In genomic region chr1:84675106-84675505, GRCh38 we compare ENCODE assay signal across 14 cellular contexts.
"Had no signal": no experiment of that assay in that cellular context is flagged by ENCODE, and none has a peak within 500 bp of the region (broad histone marks: within the 10 kb centered on the region; RNA-seq: fewer than 3 reads in every experiment).

No MANE protein-coding gene starts in this region.

- DNase-seq: activated CD4-positive, alpha-beta memory T cell treated with anti-CD3 and anti-CD28 coated beads, Interleukin-2, amount 10 ng/mL, durations not matched to agents 7 days and 5 days; activated CD4-positive, alpha-beta T cell treated with anti-CD3 and anti-CD28 coated beads for 36 hours; activated gamma-delta T cell treated with Interleukin-2 at 50 U/mL for 16 hours; activated naive CD8-positive, alpha-beta T cell treated with anti-CD3 and anti-CD28 coated beads for 36 hours; activated T-cell treated with anti-CD3 and anti-CD28 coated beads, Interleukin-2, amount 50 U/mL, for 48 hours; foreskin fibroblast; kidney; lower lobe of right lung; midbrain; naive B cell; T1000; tibial artery; uterus had no signal

- H3K27me3 ChIP-seq: tibial artery, uterus had no signal

- H3K27ac ChIP-seq: lower lobe of right lung, skin epidermis, tibial artery, uterus had no signal

- H3K4me3 ChIP-seq: lower lobe of right lung, skin epidermis, tibial artery, uterus had no signal

- ATAC-seq: activated CD4-positive, alpha-beta T cell treated with anti-CD3 and anti-CD28 coated beads for 36 hours; lower lobe of right lung had no signal

- H3K27me3 Mint-ChIP-seq: activated CD4-positive, alpha-beta memory T cell treated with anti-CD3 and anti-CD28 coated beads, Interleukin-2, amount 10 ng/mL, durations not matched to agents 7 days and 5 days; activated CD4-positive, alpha-beta T cell treated with anti-CD3 and anti-CD28 coated beads for 36 hours; activated naive CD8-positive, alpha-beta T cell treated with anti-CD3 and anti-CD28 coated beads for 36 hours; naive B cell had no signal

- H3K9me3 Mint-ChIP-seq: activated CD4-positive, alpha-beta memory T cell treated with anti-CD3 and anti-CD28 coated beads, Interleukin-2, amount 10 ng/mL, durations not matched to agents 7 days and 5 days; activated naive CD8-positive, alpha-beta T cell treated with anti-CD3 and anti-CD28 coated beads for 36 hours had no signal

- FAIRE-seq: kidney had no signal

- H3K9me3 ChIP-seq: lower lobe of right lung, tibial artery, uterus had no signal

- H3K4me1 Mint-ChIP-seq: naive B cell had no signal

- H3K36me3 ChIP-seq: lower lobe of right lung, tibial artery, uterus had no signal

- H3K27ac Mint-ChIP-seq: activated CD4-positive, alpha-beta memory T cell treated with anti-CD3 and anti-CD28 coated beads, Interleukin-2, amount 10 ng/mL, durations not matched to agents 7 days and 5 days; activated CD4-positive, alpha-beta T cell treated with anti-CD3 and anti-CD28 coated beads for 36 hours; activated naive CD8-positive, alpha-beta T cell treated with anti-CD3 and anti-CD28 coated beads for 36 hours had no signal

- H3K4me3 Mint-ChIP-seq: activated CD4-positive, alpha-beta memory T cell treated with anti-CD3 and anti-CD28 coated beads, Interleukin-2, amount 10 ng/mL, durations not matched to agents 7 days and 5 days; activated CD4-positive, alpha-beta T cell treated with anti-CD3 and anti-CD28 coated beads for 36 hours; activated naive CD8-positive, alpha-beta T cell treated with anti-CD3 and anti-CD28 coated beads for 36 hours had no signal

- H3K4me1 ChIP-seq: lower lobe of right lung, tibial artery, uterus had no signal
